Comparison of ENCODE assay signal across 14 cellular contexts in genomic region chr3:5115506-5116162, GRCh38. TPM values are rescaled to one million over a fixed set of nuclear protein-coding genes. Genes with fewer than 3 reads are reported as not detected.
DNase-seq lines count a peak whose midpoint lies in the region; ATAC-seq, FAIRE-seq and TF ChIP-seq lines count a peak whose summit lies in the region.
"Had no signal": no experiment of that assay in that cellular context is flagged by ENCODE, and none has a peak within 500 bp of the region (broad histone marks: within the 10 kb centered on the region; RNA-seq: fewer than 3 reads in every experiment).

No MANE protein-coding gene starts in this region.

- H3K27ac ChIP-seq in GM23248 (no peak overlapping the region), mesendoderm (ENCODE audit: low read depth, low read length) (no peak overlapping the region)
- H3K27ac ChIP-seq: stomach had no signal

- H3K27me3 ChIP-seq in GM23248 (replicated peaks; ENCODE audit: insufficient read depth) (no peaks in the 10 kb centered on the region), mesendoderm (ENCODE audit: insufficient read depth, low read length, poor library complexity) (no peaks in the 10 kb centered on the region)
- H3K27me3 ChIP-seq: stomach had no signal

- no peak overlapping the region for H3K9ac ChIP-seq in GM23248
- no peak overlapping the region for H3K9ac ChIP-seq in mesendoderm (ENCODE audit: low read length)

- DNase-seq in GM23248 (peak; percentile 40), myocyte (ENCODE audit: low read depth) (peak; percentile 43), GM12892 (ENCODE audit: insufficient read length) (no peak), HuH-7.5 (ENCODE audit: low spot score) (no peak), mesendoderm (no peak)
- DNase-seq in stimulated activated naive CD4-positive, alpha-beta T cell treated with Interleukin-2 at 50 U/mL for 16 hours (lab: John Stamatoyannopoulos, UW), result no peak
- DNase-seq: activated gamma-delta T cell treated with Interleukin-2 at 50 U/mL for 16 hours, endodermal cell, Kasumi-1, NCI-H187, stomach had no signal

- H2BK120ac ChIP-seq in mesendoderm (ENCODE audit: low read depth, low read length), result no peak overlapping the region

- H2AK5ac ChIP-seq in mesendoderm (ENCODE audit: low read length), result no peak overlapping the region

- no peak overlapping the region for H3K23ac ChIP-seq in mesendoderm (ENCODE audit: low read length)

- TF ChIP-seq POLR2A in GM12892 (IDR thresholded peaks at IDR 0.05; ENCODE audit: low read depth, low read length), result no peak

- H3K4me1 ChIP-seq in GM23248 (ENCODE audit: insufficient read depth) (no peaks in the 10 kb centered on the region), mesendoderm (ENCODE audit: control insufficient read depth, low read depth, low read length) (no peaks in the 10 kb centered on the region)
- H3K4me1 ChIP-seq: stomach had no signal

- 11 to 13% methylated on average over 5 to 6 of the region's 6 CpGs for WGBS in GM23248 (ENCODE audit: low coverage in 1 of 2, low lambda C conversion rate in 2 of 2, missing lambda C conversion rate in 2 of 2), 2 experiments
- no CpG with 5 or more reads among the region's 6 CpGs for WGBS in mesendoderm (ENCODE audit: extremely low coverage, insufficient coverage, low lambda C conversion rate)

- no peaks in the 10 kb centered on the region for H3K79me2 ChIP-seq in GM23248 (ENCODE audit: insufficient read depth)
- no peaks in the 10 kb centered on the region for H3K79me2 ChIP-seq in mesendoderm (ENCODE audit: control insufficient read depth, insufficient read depth, low read length)

- H2AFZ ChIP-seq in GM23248, result peak overlapping the region; percentile 81

- no peaks in the 10 kb centered on the region for H3K9me3 ChIP-seq in GM23248 (ENCODE audit: low read depth)
- H3K9me3 ChIP-seq: stomach had no signal

- H3K79me1 ChIP-seq in mesendoderm (ENCODE audit: low read length), result no peaks in the 10 kb centered on the region

- FAIRE-seq in GM12892 (lab: Jason Lieb, UNC), result no peak
- FAIRE-seq: H54 had no signal

- H3K4me3 ChIP-seq in GM23248, result no peak overlapping the region
- no peak overlapping the region for H3K4me3 ChIP-seq in mesendoderm (ENCODE audit: low read length)
- H3K4me3 ChIP-seq: stomach had no signal

- H3K18ac ChIP-seq in mesendoderm (ENCODE audit: low read length), result no peak overlapping the region

- H4K20me1 ChIP-seq in GM23248 (ENCODE audit: insufficient read depth), result no peaks in the 10 kb centered on the region

- no peaks in the 10 kb centered on the region for H3K9me2 ChIP-seq in GM23248 (ENCODE audit: insufficient read depth)

- no peak overlapping the region for H4K5ac ChIP-seq in mesendoderm (ENCODE audit: low read length)

- no peak overlapping the region for H2BK5ac ChIP-seq in mesendoderm (ENCODE audit: low read length)

- no peak overlapping the region for H4K8ac ChIP-seq in mesendoderm (ENCODE audit: low read depth, low read length)

- H3K4me2 ChIP-seq in GM23248 (ENCODE audit: unreplicated experiment) (peak overlapping the region; percentile 53), mesendoderm (ENCODE audit: low read length) (no peak overlapping the region)

- no peak overlapping the region for H2BK15ac ChIP-seq in mesendoderm (replicated peaks; ENCODE audit: low read depth)

- H3K36me3 ChIP-seq in GM23248 (ENCODE audit: low read depth), result no peaks in the 10 kb centered on the region
- H3K36me3 ChIP-seq in mesendoderm (ENCODE audit: control insufficient read depth, insufficient read depth, low read length), result no peaks in the 10 kb centered on the region
- H3K36me3 ChIP-seq: stomach had no signal

- ATAC-seq in GM18502 (IDR thresholded peaks at IDR 0.05; ENCODE audit: poor library complexity, unreplicated experiment) (peak; percentile 75), HG03460 (IDR thresholded peaks at IDR 0.05; ENCODE audit: unreplicated experiment) (peak; percentile 47)

- no peaks in the 10 kb centered on the region for H3F3A ChIP-seq in GM23248 (ENCODE audit: insufficient read depth)

- in situ Hi-C loops in GM23248 (cut with MboI), result no loop called here

- no peak overlapping the region for H3K4ac ChIP-seq in mesendoderm (ENCODE audit: low read depth, low read length)

- H3K56ac ChIP-seq in mesendoderm (ENCODE audit: low read length), result no peak overlapping the region

RNA-seq across cellular contexts. Expression of gene ARL8B, which starts 6.5 kb away (rescaled TPM):
- total RNA-seq in GM23248 (2014; rRNA removed; shearing (Covaris generic)), result 47.2 and 57.3 TPM in 2 replicates
- polyA plus RNA-seq in GM23248 (2016; fragmentation: Nextera tagmentation; extraction: Ambion mirVana), result 72.0 and 72.9 TPM in 2 replicates
- total RNA-seq in myocyte, result 52.0 and 62.0 TPM in 2 replicates
- 46.2 TPM for polyA plus RNA-seq in myocyte (2012)
- polyA plus RNA-seq in GM12892 (2012; ENCODE audit: missing spikeins), result 43.2 TPM
- 40.8 TPM for polyA plus RNA-seq in mesendoderm (2013, experiment 1 of 2)
- 41.0 TPM for polyA plus RNA-seq in mesendoderm (2013, experiment 2 of 2)

Comparison
In these comparisons a context has a peak if more than half of its experiments do, and no peak if none do; other contexts are left out.
1. DNase-seq: peak in GM23248 (single experiment) and myocyte (single experiment); none in GM12892 (single experiment), HuH-7.5 (single experiment), mesendoderm (single experiment) and stimulated activated naive CD4-positive, alpha-beta T cell treated with Interleukin-2 at 50 U/mL for 16 hours (single experiment).